Comparison of ENCODE assay signal across 11 cellular contexts in the genomic region with DNA sequence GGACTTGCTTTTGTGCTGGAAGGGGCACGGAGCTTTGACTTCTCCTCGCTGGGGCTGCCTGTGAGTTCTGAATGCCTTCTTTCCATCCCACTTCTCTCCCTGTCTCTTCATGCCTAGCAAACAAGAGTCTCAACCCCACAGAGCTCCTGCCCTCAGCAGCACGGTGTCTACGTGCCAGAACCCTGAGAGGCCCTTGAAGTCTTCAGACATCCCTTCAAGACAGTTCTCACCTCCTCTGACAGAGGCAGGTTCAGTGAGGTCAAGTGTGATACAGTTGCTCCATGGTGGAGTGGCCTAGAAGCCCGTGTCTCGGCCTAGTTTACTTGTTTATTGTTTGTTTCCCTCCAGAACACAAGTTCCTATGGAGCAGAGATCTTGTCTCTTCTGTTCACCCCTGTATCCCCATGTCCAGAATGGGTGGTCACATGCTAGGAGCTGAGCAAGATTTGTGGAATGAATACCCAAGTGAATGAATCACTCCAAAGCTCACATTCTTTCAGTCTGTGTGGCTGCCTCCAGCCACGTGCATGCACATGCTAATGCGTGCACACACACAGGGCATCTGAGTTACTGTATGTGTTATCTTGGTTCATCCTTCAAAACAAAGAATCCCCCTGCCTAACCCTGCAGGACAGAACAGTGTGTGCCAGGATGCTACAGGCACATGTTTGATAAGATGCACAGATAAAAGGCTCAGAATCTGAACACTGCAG.
DNase-seq lines count a peak whose midpoint lies in the region; ATAC-seq, FAIRE-seq and TF ChIP-seq lines count a peak whose summit lies in the region.
"Had no signal": no experiment of that assay in that cellular context is flagged by ENCODE, and none has a peak within 500 bp of the region (broad histone marks: within the 10 kb centered on the region; RNA-seq: fewer than 3 reads in every experiment).

No MANE protein-coding gene starts in this region.

- H3K4me3 ChIP-seq in coronary artery, result peak overlapping the region; percentile 25
- H3K4me3 ChIP-seq: BLaER1 had no signal

- no peaks in the 10 kb centered on the region for H3K9me3 Mint-ChIP-seq in stimulated activated naive CD8-positive, alpha-beta T cell treated with anti-CD3 and anti-CD28 coated beads, Interleukin-15, amount 100 ng/mL, for 72 hours

- H3K27ac Mint-ChIP-seq in stimulated activated naive CD8-positive, alpha-beta T cell treated with anti-CD3 and anti-CD28 coated beads, Interleukin-15, amount 100 ng/mL, for 72 hours, result no peak overlapping the region

- no peak for ATAC-seq in stimulated activated naive CD8-positive, alpha-beta T cell treated with anti-CD3 and anti-CD28 coated beads, Interleukin-15, amount 100 ng/mL, for 72 hours
- no peak for ATAC-seq in HG02938 (IDR thresholded peaks at IDR 0.05; ENCODE audit: unreplicated experiment)

- H3K4me3 Mint-ChIP-seq in stimulated activated naive CD8-positive, alpha-beta T cell treated with anti-CD3 and anti-CD28 coated beads, Interleukin-15, amount 100 ng/mL, for 72 hours, result no peak overlapping the region

- peak overlapping the region in 1 of 2 donors; percentile 24 for H3K27ac ChIP-seq in coronary artery
- H3K27ac ChIP-seq: BLaER1 had no signal

- DNase-seq in 8988T (peak; percentile 66), HTR-8/SVneo (ENCODE audit: insufficient read length, low spot score) (peak; percentile 85), coronary artery (ENCODE audit: low spot score) (peak; percentile 65), lung microvascular endothelial cell (ENCODE audit: low read depth in 2 of 2) (peak; percentile 23 to 88), NOMO-1 (lab: John Stamatoyannopoulos, UW; ENCODE audit: unreplicated experiment in 2 of 2) (no peak), hippocampal formation (lab: John Stamatoyannopoulos, UW) (no peak)
- no peak for DNase-seq in stimulated activated naive CD8-positive, alpha-beta T cell treated with anti-CD3 and anti-CD28 coated beads, Interleukin-15, amount 100 ng/mL, for 72 hours
- DNase-seq: activated CD4-positive, alpha-beta T cell treated with anti-CD3 and anti-CD28 coated beads for 1 hour; caudate nucleus had no signal

- FAIRE-seq in HTR-8/SVneo (lab: Jason Lieb, UNC), result peak; percentile 64

- no peaks in the 10 kb centered on the region for H3K27me3 Mint-ChIP-seq in stimulated activated naive CD8-positive, alpha-beta T cell treated with anti-CD3 and anti-CD28 coated beads, Interleukin-15, amount 100 ng/mL, for 72 hours

- TF ChIP-seq CTCF in coronary artery (IDR thresholded peaks at IDR 0.05), result no peak

- H3K4me1 Mint-ChIP-seq in stimulated activated naive CD8-positive, alpha-beta T cell treated with anti-CD3 and anti-CD28 coated beads, Interleukin-15, amount 100 ng/mL, for 72 hours, result peaks cover 10% of the 10 kb centered on the region

Comparison
In these comparisons a context has a peak if more than half of its experiments do, and no peak if none do; other contexts are left out.
1. DNase-seq: peak in 8988T (single experiment), HTR-8/SVneo (single experiment), coronary artery (single experiment) and lung microvascular endothelial cell (2 of 2); none in stimulated activated naive CD8-positive, alpha-beta T cell treated with anti-CD3 and anti-CD28 coated beads, Interleukin-15, amount 100 ng/mL, for 72 hours (0 of 2), NOMO-1 (0 of 2) and hippocampal formation (0 of 2).